Comparison of ENCODE assay signal across 16 cellular contexts in genomic region chr14:99239661-99240092, GRCh38. TPM values are rescaled to one million over a fixed set of nuclear protein-coding genes. Genes with fewer than 3 reads are reported as not detected.
DNase-seq lines count a peak whose midpoint lies in the region; ATAC-seq, FAIRE-seq and TF ChIP-seq lines count a peak whose summit lies in the region.
"Had no signal": no experiment of that assay in that cellular context is flagged by ENCODE, and none has a peak within 500 bp of the region (broad histone marks: within the 10 kb centered on the region; RNA-seq: fewer than 3 reads in every experiment).

No MANE protein-coding gene starts in this region.

- TF ChIP-seq EP300 in HepG2 (IDR thresholded peaks at IDR 0.05; ENCODE audit: low read depth in 2 of 2, low read length in 2 of 2) (no peak), HepG2 (CRISPR knock-in tag; IDR thresholded peaks at IDR 0.05; ENCODE audit: borderline replicate concordance) (no peak)

- peaks cover 75% of the 10 kb centered on the region for H3K36me3 Mint-ChIP-seq in activated CD4-positive, alpha-beta memory T cell treated with anti-CD3 and anti-CD28 coated beads, Interleukin-2, amount 10 ng/mL, durations not matched to agents 7 days and 5 days (ENCODE audit: low read depth)

- TF ChIP-seq POLR2A in HepG2 (IDR thresholded peaks at IDR 0.05; ENCODE audit: insufficient read depth in 1 of 2, low read depth in 2 of 2, low read length in 2 of 2) (no peak), right lobe of liver (IDR thresholded peaks at IDR 0.05) (no peak)

- H3K4me1 ChIP-seq in HepG2 (ENCODE audit: insufficient read depth, low read length) = no peaks in the 10 kb centered on the region
- no peaks in the 10 kb centered on the region for H3K4me1 ChIP-seq in right lobe of liver
- H3K4me1 ChIP-seq in foreskin keratinocyte = peaks cover 57% of the 10 kb centered on the region
- H3K4me1 ChIP-seq in colonic mucosa = no peaks in the 10 kb centered on the region
- H3K4me1 ChIP-seq in ascending aorta = no peaks in the 10 kb centered on the region

- H3K4me2 ChIP-seq in HepG2 (ENCODE audit: low read depth, low read length) = no peak overlapping the region

- H3K27me3 ChIP-seq in HepG2 (ENCODE audit: control insufficient read depth in 1 of 2, insufficient read depth in 2 of 2, low read length in 2 of 2) (peaks cover 4 to 57% of the 10 kb centered on the region in 2 experiments; a peak in 3 of 5 replicates), right lobe of liver (no peaks in the 10 kb centered on the region), foreskin keratinocyte (no peaks in the 10 kb centered on the region), colonic mucosa (no peaks in the 10 kb centered on the region), ascending aorta (no peaks in the 10 kb centered on the region)

- POLR2A ChIA-PET in HepG2 (lab: Yijun Ruan, JAX) = no interaction called here
- POLR2A ChIA-PET in activated CD4-positive, alpha-beta memory T cell treated with anti-CD3 and anti-CD28 coated beads, Interleukin-2, amount 10 ng/mL, durations not matched to agents 7 days and 5 days (lab: Charles Lee) = interaction anchor here (4.2 to 41.9 kb wide), 4 partner anchors 0 to 48 kb away, joined by 15 to 1689 read pairs (median 573); partner anchors contain the start of gene BCL11B

- H3K27ac ChIP-seq in HepG2 (ENCODE audit: extremely low read length, insufficient read depth, low read length) (no peak overlapping the region), right lobe of liver (no peak overlapping the region), foreskin keratinocyte (peak overlapping the region; percentile 71), colonic mucosa (no peak overlapping the region), ascending aorta (no peak overlapping the region)
- H3K27ac ChIP-seq: brain microvascular endothelial cell, prostate gland had no signal

- DNase-seq in HepG2 (ENCODE audit: low spot score) (no peak), right lobe of liver (no peak), foreskin keratinocyte (peak; percentile 91 to 95), HuH-7 (ENCODE audit: low spot score) (no peak), colonic mucosa (no peak), ascending aorta (ENCODE audit: low spot score in 2 of 2) (no peak), GDM1 (lab: John Stamatoyannopoulos, UW) (no peak)
- DNase-seq in activated CD4-positive, alpha-beta memory T cell treated with anti-CD3 and anti-CD28 coated beads, Interleukin-2, amount 10 ng/mL, durations not matched to agents 7 days and 5 days = no peak
- DNase-seq: activated CD8-positive, alpha-beta memory T cell treated with anti-CD3 and anti-CD28 coated beads, Interleukin-2, amount 50 U/mL, for 48 hours; brain microvascular endothelial cell; kidney; MM.1S; NCI-H2081; NCI-H748 treated with DMSO at 0.1 percent for 48 hours; trophoblast cell had no signal

- CTCF ChIA-PET in HepG2 (lab: Yijun Ruan, JAX; ENCODE audit: low intra/inter-chr PET ratio, low total read pairs) = no interaction called here
- CTCF ChIA-PET in activated CD4-positive, alpha-beta memory T cell treated with anti-CD3 and anti-CD28 coated beads, Interleukin-2, amount 10 ng/mL, durations not matched to agents 7 days and 5 days (lab: Charles Lee) = interaction anchor here (1.0 to 16.6 kb wide), 4 partner anchors 9 to 38 kb away, joined by 3 to 214 read pairs (median 35); no protein-coding TSS in a partner anchor

- H3K9ac ChIP-seq in HepG2 (ENCODE audit: insufficient read depth, low read depth, low read length) (no peak overlapping the region), colonic mucosa (ENCODE audit: low read depth in 2 of 2, low read length in 2 of 2) (no peak overlapping the region)

- H2AFZ ChIP-seq in HepG2 (ENCODE audit: low read length) = no peak overlapping the region

- ATAC-seq in HepG2 (no peak), right lobe of liver (no peak), foreskin keratinocyte (peak; percentile 75)

- H3K27me3 Mint-ChIP-seq in activated CD4-positive, alpha-beta memory T cell treated with anti-CD3 and anti-CD28 coated beads, Interleukin-2, amount 10 ng/mL, durations not matched to agents 7 days and 5 days = no peaks in the 10 kb centered on the region

- H3K4me3 ChIP-seq in HepG2 (replicated peaks in 1 of 3; ENCODE audit: insufficient read depth in 1 of 3, low read depth in 2 of 3, low read length in 3 of 3) (no peak overlapping the region), right lobe of liver (no peak overlapping the region), colonic mucosa (no peak overlapping the region), ascending aorta (no peak overlapping the region)
- H3K4me3 ChIP-seq: prostate gland had no signal

- H3K9me3 ChIP-seq in HepG2 (ENCODE audit: low read length) = no peaks in the 10 kb centered on the region
- no peaks in the 10 kb centered on the region for H3K9me3 ChIP-seq in right lobe of liver
- no peaks in the 10 kb centered on the region for H3K9me3 ChIP-seq in colonic mucosa
- H3K9me3 ChIP-seq in ascending aorta = peaks cover 0 to 5% of the 10 kb centered on the region in 2 donors
- H3K9me3 ChIP-seq: prostate gland had no signal

- no TSS peak for BruUV-seq in HepG2 (replicated peaks; lab: Mats Ljungman, UMichigan)

- H3K9me3 Mint-ChIP-seq in activated CD4-positive, alpha-beta memory T cell treated with anti-CD3 and anti-CD28 coated beads, Interleukin-2, amount 10 ng/mL, durations not matched to agents 7 days and 5 days = no peaks in the 10 kb centered on the region

- in situ Hi-C loops in HepG2 (cut with HindIII; ENCODE audit: extremely low pct_ligation_motif_present, low pct_unique_long_range_greater_than_20kb) = no loop called here

- intact Hi-C loops in HepG2 (cut with micrococcal nuclease; ENCODE audit: unreplicated experiment) = no loop called here
- intact Hi-C loops in right lobe of liver (cut with DNase I) = no loop called here
- intact Hi-C loops in colonic mucosa (cut with DNase I) = no loop called here
- intact Hi-C loops in ascending aorta (cut with DNase I) = no loop called here

- TF ChIP-seq RAD21 in HepG2 (CRISPR knock-in tag; IDR thresholded peaks at IDR 0.05) = no peak

- no peak for FAIRE-seq in HepG2 (lab: Jason Lieb, UNC)
- FAIRE-seq: kidney had no signal

- under 1% methylated on average over 7 of the region's 7 CpGs for WGBS in HepG2 (ENCODE audit: low lambda C conversion rate)
- 22% methylated on average over 7 of the region's 7 CpGs for WGBS in right lobe of liver (ENCODE audit: insufficient coverage, low coverage, low lambda C conversion rate, missing lambda C conversion rate)

- H3K79me2 ChIP-seq in HepG2 (ENCODE audit: insufficient read depth, low read length) = no peaks in the 10 kb centered on the region

- H3K4me3 Mint-ChIP-seq in activated CD4-positive, alpha-beta memory T cell treated with anti-CD3 and anti-CD28 coated beads, Interleukin-2, amount 10 ng/mL, durations not matched to agents 7 days and 5 days = peak overlapping the region; percentile 79

- H4K20me1 ChIP-seq in HepG2 (ENCODE audit: insufficient read depth, low read length) = no peaks in the 10 kb centered on the region

- H3K4me1 Mint-ChIP-seq in activated CD4-positive, alpha-beta memory T cell treated with anti-CD3 and anti-CD28 coated beads, Interleukin-2, amount 10 ng/mL, durations not matched to agents 7 days and 5 days = peaks cover 96% of the 10 kb centered on the region

- no peak for TF ChIP-seq CTCF in HepG2 (CRISPR knock-in tag; IDR thresholded peaks at IDR 0.05)
- TF ChIP-seq CTCF in right lobe of liver (IDR thresholded peaks at IDR 0.05) = no peak
- no peak for TF ChIP-seq CTCF in foreskin keratinocyte (conservative IDR thresholded peaks at IDR 0.05)
- TF ChIP-seq CTCF in colonic mucosa (IDR thresholded peaks at IDR 0.05) = no peak
- TF ChIP-seq CTCF in ascending aorta (IDR thresholded peaks at IDR 0.05) = no peak

- no peaks in the 10 kb centered on the region for H3K36me3 ChIP-seq in HepG2 (replicated peaks in 1 of 2; ENCODE audit: control insufficient read depth in 1 of 2, insufficient read depth in 2 of 2, low read length in 2 of 2)
- no peaks in the 10 kb centered on the region for H3K36me3 ChIP-seq in right lobe of liver
- no peaks in the 10 kb centered on the region for H3K36me3 ChIP-seq in colonic mucosa
- no peaks in the 10 kb centered on the region for H3K36me3 ChIP-seq in ascending aorta
- H3K36me3 ChIP-seq: brain microvascular endothelial cell, prostate gland had no signal

- H3K27ac Mint-ChIP-seq in activated CD4-positive, alpha-beta memory T cell treated with anti-CD3 and anti-CD28 coated beads, Interleukin-2, amount 10 ng/mL, durations not matched to agents 7 days and 5 days = peak overlapping the region; percentile 99

RNA-seq across cellular contexts. Expression of gene BCL11B, which starts 32.3 kb away (rescaled TPM):
- total RNA-seq in HepG2 (2016; rRNA removed; fragmentation: Illumina TruSeq; extraction: Trizol) = not detected in 2 replicates
- not detected in 2 replicates for total RNA-seq in HepG2 (2016; cell fraction: cytosol; rRNA removed; fragmentation: Illumina TruSeq; extraction: Trizol; ENCODE audit: low read depth)
- total RNA-seq in HepG2 (2016; cell fraction: insoluble cytoplasmic fraction; rRNA removed; fragmentation: Illumina TruSeq; extraction: Trizol) = not detected in 2 replicates
- not detected in 2 replicates for total RNA-seq in HepG2 (2016; cell fraction: membrane; rRNA removed; fragmentation: Illumina TruSeq; extraction: Trizol)
- total RNA-seq in HepG2 (2016; cell fraction: nucleus; rRNA removed; fragmentation: Illumina TruSeq; extraction: Trizol) = not detected in 2 replicates
- polyA plus RNA-seq in HepG2 (2011; rRNA removed) = not detected in 2 replicates
- not detected in 2 replicates for polyA plus RNA-seq in HepG2 (2011; cell fraction: cytosol; rRNA removed)
- polyA plus RNA-seq in HepG2 (2011; cell fraction: nucleus; rRNA removed) = 0.02 and 0.03 TPM in 2 replicates
- polyA plus RNA-seq in HepG2 (2012) = not detected in 2 replicates
- not detected in 2 replicates for polyA plus RNA-seq in HepG2 (2016; cell fraction: cytosol; fragmentation: Illumina TruSeq; extraction: Trizol; ENCODE audit: low read depth)
- polyA plus RNA-seq in HepG2 (2016; cell fraction: insoluble cytoplasmic fraction; fragmentation: Illumina TruSeq; extraction: Trizol; ENCODE audit: low read depth) = not detected in 2 replicates
- not detected in 2 replicates for polyA plus RNA-seq in HepG2 (2016; cell fraction: membrane; fragmentation: Illumina TruSeq; extraction: Trizol; ENCODE audit: low read depth)
- polyA plus RNA-seq in HepG2 (2016; cell fraction: nucleus; fragmentation: Illumina TruSeq; extraction: Trizol; ENCODE audit: insufficient read depth, low read depth) = not detected in 2 replicates
- polyA minus RNA-seq in HepG2 (2011; rRNA and poly(A)+ RNA removed; ENCODE audit: low replicate concordance) = not detected in 2 replicates
- polyA minus RNA-seq in HepG2 (2011; cell fraction: cytosol; rRNA and poly(A)+ RNA removed) = not detected in 2 replicates
- polyA minus RNA-seq in HepG2 (2011; cell fraction: nucleus; rRNA and poly(A)+ RNA removed) = under 0.01 TPM in 1 of 2 replicates, not detected in the other
- total RNA-seq in right lobe of liver = under 1 TPM; 0.04 to 0.61 (median 0.24) TPM
- 10 to 100 TPM; 81.7 to 82.0 TPM for total RNA-seq in activated CD4-positive, alpha-beta memory T cell treated with anti-CD3 and anti-CD28 coated beads, Interleukin-2, amount 10 ng/mL, durations not matched to agents 7 days and 5 days
- 15.4 and 16.3 TPM in 2 replicates for total RNA-seq in foreskin keratinocyte
- 3.8 and 4.4 TPM in 2 replicates for polyA plus RNA-seq in foreskin keratinocyte
- total RNA-seq in colonic mucosa = 10 to 100 TPM in 1 of 2 donors, 1 to 10 TPM in 1; 5.6 to 10.4 TPM
- total RNA-seq in ascending aorta = 0.85 TPM

Comparison
In these comparisons a context has a peak if more than half of its experiments do, and no peak if none do; other contexts are left out.
1. DNase-seq: peak in foreskin keratinocyte (2 of 2); none in HepG2 (single experiment), right lobe of liver (0 of 3), activated CD4-positive, alpha-beta memory T cell treated with anti-CD3 and anti-CD28 coated beads, Interleukin-2, amount 10 ng/mL, durations not matched to agents 7 days and 5 days (single experiment), HuH-7 (single experiment), colonic mucosa (single experiment), ascending aorta (0 of 2) and GDM1 (single experiment).